1 cellular context compared by ENCODE assay signal in genomic region chr1:155206891-155207577, GRCh38.
TF ChIP-seq lines count a peak whose summit lies in the region.

No MANE protein-coding gene starts in this region.

TF ChIP-seq in HEK293, 187 proteins besides CTCF, POLR2A, EP300 and RAD21 (continued from another document and continues in another):
- TF ChIP-seq, protein P1, sequence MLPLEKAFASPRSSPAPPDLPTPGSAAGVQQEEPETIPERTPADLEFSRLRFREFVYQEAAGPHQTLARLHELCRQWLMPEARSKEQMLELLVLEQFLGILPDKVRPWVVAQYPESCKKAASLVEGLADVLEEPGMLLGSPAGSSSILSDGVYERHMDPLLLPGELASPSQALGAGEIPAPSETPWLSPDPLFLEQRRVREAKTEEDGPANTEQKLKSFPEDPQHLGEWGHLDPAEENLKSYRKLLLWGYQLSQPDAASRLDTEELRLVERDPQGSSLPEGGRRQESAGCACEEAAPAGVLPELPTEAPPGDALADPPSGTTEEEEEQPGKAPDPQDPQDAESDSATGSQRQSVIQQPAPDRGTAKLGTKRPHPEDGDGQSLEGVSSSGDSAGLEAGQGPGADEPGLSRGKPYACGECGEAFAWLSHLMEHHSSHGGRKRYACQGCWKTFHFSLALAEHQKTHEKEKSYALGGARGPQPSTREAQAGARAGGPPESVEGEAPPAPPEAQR (tag by site-specific recombination; IDR thresholded peaks at IDR 0.05), result no peak
- TF ChIP-seq ZNF266 (tag by site-specific recombination; IDR thresholded peaks at IDR 0.05; ENCODE audit: low read depth), result no peak
- TF ChIP-seq ZNF155 (tag by site-specific recombination; IDR thresholded peaks at IDR 0.05), result no peak
- TF ChIP-seq ZNF513 (tag by site-specific recombination; IDR thresholded peaks at IDR 0.05), result no peak
- no peak for TF ChIP-seq ZNF248 (tag by site-specific recombination; IDR thresholded peaks at IDR 0.05)
- TF ChIP-seq ZNF324 (tag by site-specific recombination; IDR thresholded peaks at IDR 0.05), result no peak
- TF ChIP-seq ZNF449 (tag by site-specific recombination; IDR thresholded peaks at IDR 0.05), result no peak
- TF ChIP-seq ZNF610 (tag by site-specific recombination; IDR thresholded peaks at IDR 0.05; ENCODE audit: borderline replicate concordance), result no peak
- TF ChIP-seq ZNF558 (tag by site-specific recombination; IDR thresholded peaks at IDR 0.05), result no peak
- no peak for TF ChIP-seq REPIN1 (tag by site-specific recombination; IDR thresholded peaks at IDR 0.05; ENCODE audit: low read depth)
- TF ChIP-seq ZNF629 (tag by site-specific recombination; IDR thresholded peaks at IDR 0.05), result peak; percentile 16; the same call in 1 of the 2 replicates
- no peak for TF ChIP-seq ZNF223 (tag by site-specific recombination; IDR thresholded peaks at IDR 0.05)
- peak; percentile 2; the same call in 1 of the 2 replicates for TF ChIP-seq ZNF146 (tag by site-specific recombination; IDR thresholded peaks at IDR 0.05)
- no peak for TF ChIP-seq ZNF660 (tag by site-specific recombination; IDR thresholded peaks at IDR 0.05)
- TF ChIP-seq OVOL3 (tag by site-specific recombination; IDR thresholded peaks at IDR 0.05), result 0 out of 2 replicates have a peak, but pooled peaks have one; percentile 13
- TF ChIP-seq MEIS1 (CRISPR knock-in tag; IDR thresholded peaks at IDR 0.05; ENCODE audit: borderline replicate concordance), result no peak
- no peak for TF ChIP-seq ZSCAN4 (tag by site-specific recombination; IDR thresholded peaks at IDR 0.05)
- TF ChIP-seq, protein P2, sequence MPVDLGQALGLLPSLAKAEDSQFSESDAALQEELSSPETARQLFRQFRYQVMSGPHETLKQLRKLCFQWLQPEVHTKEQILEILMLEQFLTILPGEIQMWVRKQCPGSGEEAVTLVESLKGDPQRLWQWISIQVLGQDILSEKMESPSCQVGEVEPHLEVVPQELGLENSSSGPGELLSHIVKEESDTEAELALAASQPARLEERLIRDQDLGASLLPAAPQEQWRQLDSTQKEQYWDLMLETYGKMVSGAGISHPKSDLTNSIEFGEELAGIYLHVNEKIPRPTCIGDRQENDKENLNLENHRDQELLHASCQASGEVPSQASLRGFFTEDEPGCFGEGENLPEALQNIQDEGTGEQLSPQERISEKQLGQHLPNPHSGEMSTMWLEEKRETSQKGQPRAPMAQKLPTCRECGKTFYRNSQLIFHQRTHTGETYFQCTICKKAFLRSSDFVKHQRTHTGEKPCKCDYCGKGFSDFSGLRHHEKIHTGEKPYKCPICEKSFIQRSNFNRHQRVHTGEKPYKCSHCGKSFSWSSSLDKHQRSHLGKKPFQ (tag by site-specific recombination; IDR thresholded peaks at IDR 0.05), result no peak
- no peak for TF ChIP-seq PRDM2 (tag by site-specific recombination; IDR thresholded peaks at IDR 0.05; ENCODE audit: borderline replicate concordance)
- no peak for TF ChIP-seq ZIC2 (tag by site-specific recombination; IDR thresholded peaks at IDR 0.05)
- TF ChIP-seq HOXD13 (CRISPR knock-in tag; IDR thresholded peaks at IDR 0.05; ENCODE audit: borderline replicate concordance), result no peak
- TF ChIP-seq ZNF600 (tag by site-specific recombination; IDR thresholded peaks at IDR 0.05), result peak; percentile 94
- peak; percentile 10 for TF ChIP-seq ZBTB17 (tag by site-specific recombination; IDR thresholded peaks at IDR 0.05)
- TF ChIP-seq, protein P3, sequence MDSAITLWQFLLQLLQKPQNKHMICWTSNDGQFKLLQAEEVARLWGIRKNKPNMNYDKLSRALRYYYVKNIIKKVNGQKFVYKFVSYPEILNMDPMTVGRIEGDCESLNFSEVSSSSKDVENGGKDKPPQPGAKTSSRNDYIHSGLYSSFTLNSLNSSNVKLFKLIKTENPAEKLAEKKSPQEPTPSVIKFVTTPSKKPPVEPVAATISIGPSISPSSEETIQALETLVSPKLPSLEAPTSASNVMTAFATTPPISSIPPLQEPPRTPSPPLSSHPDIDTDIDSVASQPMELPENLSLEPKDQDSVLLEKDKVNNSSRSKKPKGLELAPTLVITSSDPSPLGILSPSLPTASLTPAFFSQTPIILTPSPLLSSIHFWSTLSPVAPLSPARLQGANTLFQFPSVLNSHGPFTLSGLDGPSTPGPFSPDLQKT (IDR thresholded peaks at IDR 0.05; ENCODE audit: borderline replicate concordance, low read depth, low read length), result no peak
- TF ChIP-seq OSR2 (tag by site-specific recombination; IDR thresholded peaks at IDR 0.05), result no peak
- no peak; the same call in 1 of the 2 replicates for TF ChIP-seq ZBTB48 (tag by site-specific recombination; IDR thresholded peaks at IDR 0.05)
- peak; percentile 79; the same call in 1 of the 2 replicates for TF ChIP-seq ZNF394 (tag by site-specific recombination; IDR thresholded peaks at IDR 0.05; ENCODE audit: borderline replicate concordance)
- TF ChIP-seq ZNF76 (tag by site-specific recombination; IDR thresholded peaks at IDR 0.05; ENCODE audit: borderline replicate concordance, low read depth), result no peak
- TF ChIP-seq KLF7 (tag by site-specific recombination; IDR thresholded peaks at IDR 0.05; ENCODE audit: borderline replicate concordance), result no peak
- TF ChIP-seq ZNF843 (tag by site-specific recombination; IDR thresholded peaks at IDR 0.05), result no peak
- no peak for TF ChIP-seq ZNF791 (tag by site-specific recombination; IDR thresholded peaks at IDR 0.05)
- TF ChIP-seq, protein P4, sequence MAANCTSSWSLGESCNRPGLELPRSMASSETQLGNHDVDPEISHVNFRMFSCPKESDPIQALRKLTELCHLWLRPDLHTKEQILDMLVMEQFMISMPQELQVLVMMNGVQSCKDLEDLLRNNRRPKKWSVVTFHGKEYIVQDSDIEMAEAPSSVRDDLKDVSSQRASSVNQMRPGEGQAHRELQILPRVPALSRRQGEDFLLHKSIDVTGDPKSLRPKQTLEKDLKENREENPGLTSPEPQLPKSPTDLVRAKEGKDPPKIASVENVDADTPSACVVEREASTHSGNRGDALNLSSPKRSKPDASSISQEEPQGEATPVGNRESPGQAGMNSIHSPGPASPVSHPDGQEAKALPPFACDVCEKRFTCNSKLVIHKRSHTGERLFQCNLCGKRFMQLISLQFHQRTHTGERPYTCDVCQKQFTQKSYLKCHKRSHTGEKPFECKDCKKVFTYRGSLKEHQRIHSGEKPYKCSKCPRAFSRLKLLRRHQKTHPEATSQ (tag by site-specific recombination; IDR thresholded peaks at IDR 0.05), result no peak
- TF ChIP-seq ZNF19 (tag by site-specific recombination; IDR thresholded peaks at IDR 0.05; ENCODE audit: low read depth), result no peak
- TF ChIP-seq, protein P5, sequence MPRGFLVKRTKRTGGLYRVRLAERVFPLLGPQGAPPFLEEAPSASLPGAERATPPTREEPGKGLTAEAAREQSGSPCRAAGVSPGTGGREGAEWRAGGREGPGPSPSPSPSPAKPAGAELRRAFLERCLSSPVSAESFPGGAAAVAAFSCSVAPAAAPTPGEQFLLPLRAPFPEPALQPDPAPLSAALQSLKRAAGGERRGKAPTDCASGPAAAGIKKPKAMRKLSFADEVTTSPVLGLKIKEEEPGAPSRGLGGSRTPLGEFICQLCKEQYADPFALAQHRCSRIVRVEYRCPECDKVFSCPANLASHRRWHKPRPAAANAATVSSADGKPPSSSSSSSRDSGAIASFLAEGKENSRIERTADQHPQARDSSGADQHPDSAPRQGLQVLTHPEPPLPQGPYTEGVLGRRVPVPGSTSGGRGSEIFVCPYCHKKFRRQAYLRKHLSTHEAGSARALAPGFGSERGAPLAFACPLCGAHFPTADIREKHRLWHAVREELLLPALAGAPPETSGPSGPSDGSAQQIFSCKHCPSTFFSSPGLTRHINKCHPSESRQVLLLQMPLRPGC (tag by site-specific recombination; IDR thresholded peaks at IDR 0.05), result no peak
- TF ChIP-seq ZNF571 (tag by site-specific recombination; IDR thresholded peaks at IDR 0.05), result no peak
- no peak for TF ChIP-seq ZNF555 (tag by site-specific recombination; conservative IDR thresholded peaks at IDR 0.05)
- no peak for TF ChIP-seq PRDM10 (tag by site-specific recombination; IDR thresholded peaks at IDR 0.05)
- no peak for TF ChIP-seq IKZF3 (tag by site-specific recombination; IDR thresholded peaks at IDR 0.05)
- TF ChIP-seq BCL11B (tag by site-specific recombination; IDR thresholded peaks at IDR 0.05; ENCODE audit: low read depth), result no peak; the same call in 1 of the 2 replicates
